ENCODE assay signal across 1 cellular context in genomic region chr2:105102001-105102400, GRCh38.
TF ChIP-seq lines count a peak whose summit lies in the region.

No MANE protein-coding gene starts in this region.

TF ChIP-seq in WTC11, 78 proteins besides CTCF, POLR2A, EP300 and RAD21 (continued from another document):
- no peak for TF ChIP-seq ZNF532 (CRISPR knock-in tag; IDR thresholded peaks at IDR 0.05; ENCODE audit: borderline replicate concordance)
- no peak for TF ChIP-seq ZNF263 (CRISPR knock-in tag; IDR thresholded peaks at IDR 0.05; ENCODE audit: low read depth)
- TF ChIP-seq USF1 (CRISPR knock-in tag; IDR thresholded peaks at IDR 0.05): no peak
- no peak for TF ChIP-seq IRF2 (CRISPR knock-in tag; IDR thresholded peaks at IDR 0.05; ENCODE audit: borderline replicate concordance, low read depth)
- TF ChIP-seq ATF3 (CRISPR knock-in tag; conservative IDR thresholded peaks at IDR 0.05): no peak
- no peak for TF ChIP-seq FOXP1 (CRISPR knock-in tag; IDR thresholded peaks at IDR 0.05; ENCODE audit: borderline replicate concordance)
- TF ChIP-seq NFATC4 (CRISPR knock-in tag; IDR thresholded peaks at IDR 0.05): no peak
- no peak for TF ChIP-seq NR1H2 (CRISPR knock-in tag; IDR thresholded peaks at IDR 0.05)
- TF ChIP-seq ETV6 (CRISPR knock-in tag; IDR thresholded peaks at IDR 0.05): no peak
- no peak for TF ChIP-seq ZSCAN18 (CRISPR knock-in tag; IDR thresholded peaks at IDR 0.05)
TF ChIP-seq in WTC11: peak in this region for 0.
